23 cellular contexts compared by ENCODE assay signal in genomic region chr2:205321240-205321639, GRCh38.
DNase-seq lines count a peak whose midpoint lies in the region; ATAC-seq and TF ChIP-seq lines count a peak whose summit lies in the region.
"Had no signal": no experiment of that assay in that cellular context is flagged by ENCODE, and none has a peak within 500 bp of the region (broad histone marks: within the 10 kb centered on the region; RNA-seq: fewer than 3 reads in every experiment).

No MANE protein-coding gene starts in this region.

- H3K27me3 ChIP-seq in GM23248 (replicated peaks; ENCODE audit: insufficient read depth) = no peaks in the 10 kb centered on the region
- no peaks in the 10 kb centered on the region for H3K27me3 ChIP-seq in trophoblast cell (ENCODE audit: insufficient read depth, low read length)
- H3K27me3 ChIP-seq in esophagus muscularis mucosa = no peaks in the 10 kb centered on the region
- no peaks in the 10 kb centered on the region for H3K27me3 ChIP-seq in mammary epithelial cell (ENCODE audit: insufficient read depth, low read length)
- H3K27me3 ChIP-seq: sigmoid colon, thyroid gland had no signal

- no peaks in the 10 kb centered on the region for H3K79me1 ChIP-seq in trophoblast cell (ENCODE audit: low read length)

- H3K4me1 ChIP-seq in GM23248 (ENCODE audit: insufficient read depth) (peaks cover 16% of the 10 kb centered on the region), trophoblast cell (ENCODE audit: control insufficient read depth in 1 of 2, insufficient read depth in 2 of 2, low read length in 2 of 2) (no peaks in the 10 kb centered on the region), esophagus muscularis mucosa (no peaks in the 10 kb centered on the region), mammary epithelial cell (ENCODE audit: insufficient read depth, low read length) (no peaks in the 10 kb centered on the region)
- H3K4me1 ChIP-seq: sigmoid colon, thyroid gland had no signal

- H3K79me2 ChIP-seq in GM23248 (ENCODE audit: insufficient read depth) (no peaks in the 10 kb centered on the region), trophoblast cell (ENCODE audit: control insufficient read depth, insufficient read depth, low read length, poor library complexity) (no peaks in the 10 kb centered on the region), mammary epithelial cell (ENCODE audit: insufficient read depth, low read length) (no peaks in the 10 kb centered on the region)
- H3K79me2 ChIP-seq: parathyroid adenoma had no signal

- H4K20me1 ChIP-seq in GM23248 (ENCODE audit: insufficient read depth) (no peaks in the 10 kb centered on the region), mammary epithelial cell (ENCODE audit: insufficient read depth, low read length) (no peaks in the 10 kb centered on the region)

- no peaks in the 10 kb centered on the region for H3K9me2 ChIP-seq in GM23248 (ENCODE audit: insufficient read depth)

- in situ Hi-C loops in GM23248 (cut with MboI) (no loop called here), mammary epithelial cell (cut with MboI; ENCODE audit: low sequenced_read_pairs in 2 of 2) (loop anchor here (10.0 kb wide), 2 partner anchors 354 to 604 kb away; no protein-coding TSS in a partner anchor)

- H4K8ac ChIP-seq in trophoblast cell (ENCODE audit: low read depth, low read length) = no peak overlapping the region

- H3K4me3 ChIP-seq in GM23248 = 0 out of 2 replicates have a peak overlapping the region, but pooled peaks have one; percentile 12
- no peak overlapping the region for H3K4me3 ChIP-seq in fibroblast of villous mesenchyme (ENCODE audit: low read depth, low read length)
- H3K4me3 ChIP-seq in trophoblast cell (ENCODE audit: low read depth, low read length) = no peak overlapping the region
- no peak overlapping the region for H3K4me3 ChIP-seq in esophagus muscularis mucosa
- no peak overlapping the region for H3K4me3 ChIP-seq in mammary epithelial cell (replicated peaks in 1 of 3; ENCODE audit: insufficient read depth in 1 of 3, low read depth in 2 of 3, low read length in 3 of 3)
- H3K4me3 ChIP-seq: sigmoid colon, thyroid gland had no signal

- H3K36me3 ChIP-seq in GM23248 (ENCODE audit: low read depth) (no peaks in the 10 kb centered on the region), trophoblast cell (ENCODE audit: control insufficient read depth in 1 of 2, insufficient read depth in 2 of 2, low read length in 2 of 2) (no peaks in the 10 kb centered on the region), esophagus muscularis mucosa (no peaks in the 10 kb centered on the region), mammary epithelial cell (ENCODE audit: insufficient read depth, low read length) (no peaks in the 10 kb centered on the region)
- H3K36me3 ChIP-seq: sigmoid colon, thyroid gland had no signal

- no peak overlapping the region for H3K23ac ChIP-seq in trophoblast cell (ENCODE audit: low read length)

- peak; percentile 23 for DNase-seq in GM23248
- peak; percentile 57 for DNase-seq in amniotic epithelial cell (ENCODE audit: low read depth)
- peak; percentile 14 for DNase-seq in fibroblast of villous mesenchyme (ENCODE audit: low read depth)
- peak; percentile 10 to 74 for DNase-seq in trophoblast cell
- DNase-seq in posterior cingulate gyrus = no peak
- DNase-seq in esophagus muscularis mucosa (ENCODE audit: extremely low spot score) = no peak
- DNase-seq in mammary epithelial cell = no peak
- DNase-seq: activated CD4-positive, alpha-beta T cell treated with anti-CD3 and anti-CD28 coated beads for 48 hours; activated T-cell treated with anti-CD3 and anti-CD28 coated beads, Interleukin-2, amount 50 U/mL, for 4 hours; caudate nucleus; hippocampal formation; left ventricle myocardium superior; NCI-H1105 treated with DMSO at 0.1 percent for 48 hours; NCI-H2029; NCI-H774; sigmoid colon; stimulated activated CD4-positive, alpha-beta T cell treated with anti-CD3 and anti-CD28 coated beads, Interleukin-15, amount 100 ng/mL, for 24 hours; stimulated activated naive CD8-positive, alpha-beta T cell treated with anti-CD3 and anti-CD28 coated beads, Interleukin-15, amount 100 ng/mL, for 72 hours; thyroid gland had no signal

- no peak overlapping the region for H2BK5ac ChIP-seq in trophoblast cell (ENCODE audit: low read depth, low read length, poor library complexity)

- H2AK5ac ChIP-seq in trophoblast cell (ENCODE audit: low read length) = no peak overlapping the region

- ATAC-seq in HG03571 (IDR thresholded peaks at IDR 0.05; ENCODE audit: unreplicated experiment) = no peak
- ATAC-seq: activated T-cell treated with anti-CD3 and anti-CD28 coated beads, Interleukin-2, amount 50 U/mL, for 4 hours; HepG2; left ventricle myocardium superior; stimulated activated naive CD8-positive, alpha-beta T cell treated with anti-CD3 and anti-CD28 coated beads, Interleukin-15, amount 100 ng/mL, for 72 hours had no signal

- TF ChIP-seq POLR2A in esophagus muscularis mucosa (IDR thresholded peaks at IDR 0.05; ENCODE audit: low read depth) = no peak

- no peak for TF ChIP-seq EP300 in esophagus muscularis mucosa (IDR thresholded peaks at IDR 0.05)

- H3K4me2 ChIP-seq in GM23248 (ENCODE audit: unreplicated experiment) = peak overlapping the region; percentile 17
- no peak overlapping the region for H3K4me2 ChIP-seq in trophoblast cell (ENCODE audit: low read length)
- no peak overlapping the region for H3K4me2 ChIP-seq in mammary epithelial cell (ENCODE audit: insufficient read depth, low read depth, low read length)

- H4K91ac ChIP-seq in trophoblast cell (ENCODE audit: low read depth, low read length) = no peak overlapping the region

- CTCF ChIA-PET in mammary epithelial cell (lab: Charles Lee; ENCODE audit: low non-redundant PET) = no interaction called here

- no TSS peak for BruUV-seq in mammary epithelial cell (replicated peaks; lab: Mats Ljungman, UMichigan)

- no peak overlapping the region for H2BK120ac ChIP-seq in trophoblast cell (ENCODE audit: insufficient read depth, low read length, poor library complexity)

- dilution Hi-C loops in mammary epithelial cell (cut with HindIII; ENCODE audit: low sequenced_read_pairs) = no loop called here

- intact Hi-C loops in posterior cingulate gyrus (cut with DNase I) (no loop called here), esophagus muscularis mucosa (cut with DNase I) (no loop called here), mammary epithelial cell (cut with micrococcal nuclease) (loop anchor here (5.0 kb wide), 2 partner anchors 161 to 491 kb away; no protein-coding TSS in a partner anchor)

- H2AFZ ChIP-seq in GM23248 = peak overlapping the region; percentile 31; the same call in 1 of the 2 replicates
- no peak overlapping the region for H2AFZ ChIP-seq in trophoblast cell (ENCODE audit: insufficient read depth, low read length, poor library complexity)
- H2AFZ ChIP-seq in mammary epithelial cell (ENCODE audit: low read depth, low read length) = no peak overlapping the region
- H2AFZ ChIP-seq: parathyroid adenoma had no signal

- H3K4ac ChIP-seq in trophoblast cell (ENCODE audit: low read depth, low read length) = no peak overlapping the region

- no peak overlapping the region for H3K18ac ChIP-seq in trophoblast cell (ENCODE audit: low read length)

- H3K27ac ChIP-seq in GM23248 (no peak overlapping the region; the same call in 1 of the 2 replicates), trophoblast cell (ENCODE audit: low read depth, low read length) (no peak overlapping the region), esophagus muscularis mucosa (replicated peaks in 1 of 4) (no peak overlapping the region), mammary epithelial cell (ENCODE audit: insufficient read depth, low read depth, low read length) (no peak overlapping the region)
- H3K27ac ChIP-seq: parathyroid adenoma, sigmoid colon, thyroid gland, VCaP had no signal

- H2BK12ac ChIP-seq in trophoblast cell (ENCODE audit: low read length) = no peak overlapping the region

- no peaks in the 10 kb centered on the region for H3F3A ChIP-seq in GM23248 (ENCODE audit: insufficient read depth)

- H4K12ac ChIP-seq in trophoblast cell (ENCODE audit: low read depth, low read length) = no peak overlapping the region

- H3K14ac ChIP-seq in trophoblast cell (ENCODE audit: low read length) = no peak overlapping the region

- H3K9me3 ChIP-seq in GM23248 (ENCODE audit: low read depth) (no peaks in the 10 kb centered on the region), trophoblast cell (ENCODE audit: insufficient read depth, low read depth, low read length) (no peaks in the 10 kb centered on the region), esophagus muscularis mucosa (no peaks in the 10 kb centered on the region), mammary epithelial cell (replicated peaks; ENCODE audit: insufficient read depth, low read length) (no peaks in the 10 kb centered on the region)
- H3K9me3 ChIP-seq: sigmoid colon, thyroid gland had no signal

- 62 to 72% methylated on average over 2 of the region's 2 CpGs for WGBS in GM23248 (ENCODE audit: low coverage in 1 of 2, low lambda C conversion rate in 2 of 2, missing lambda C conversion rate in 2 of 2), 2 experiments
- no CpG with 5 or more reads among the region's 2 CpGs for WGBS in trophoblast cell (ENCODE audit: extremely low coverage, insufficient coverage, insufficient read length)
- WGBS in esophagus muscularis mucosa = 85% methylated on average over 2 of the region's 2 CpGs
- WGBS in mammary epithelial cell (ENCODE audit: low coverage, missing lambda C conversion rate) = 89% methylated on average over 2 of the region's 2 CpGs

- TF ChIP-seq CTCF in fibroblast of villous mesenchyme (IDR thresholded peaks at IDR 0.05; ENCODE audit: insufficient read depth, low read depth, low read length) (no peak), esophagus muscularis mucosa (IDR thresholded peaks at IDR 0.05) (no peak), mammary epithelial cell (conservative IDR thresholded peaks at IDR 0.05 in 1 of 2, IDR thresholded peaks at IDR 0.05 in 1 of 2; ENCODE audit: extremely low read depth in 1 of 2, insufficient read depth in 1 of 2, low read depth in 1 of 2, low read length in 2 of 2) (no peak)

- no peak overlapping the region for H3K9ac ChIP-seq in GM23248
- H3K9ac ChIP-seq in trophoblast cell (ENCODE audit: low read length) = no peak overlapping the region
- H3K9ac ChIP-seq in mammary epithelial cell (ENCODE audit: insufficient read depth, low read length) = no peak overlapping the region
- H3K9ac ChIP-seq: parathyroid adenoma had no signal

Comparison
In these comparisons a context has a peak if more than half of its experiments do, and no peak if none do; other contexts are left out.
1. DNase-seq: peak in GM23248 (single experiment), amniotic epithelial cell (single experiment), fibroblast of villous mesenchyme (single experiment) and trophoblast cell (2 of 2); none in posterior cingulate gyrus (0 of 10), esophagus muscularis mucosa (single experiment) and mammary epithelial cell (single experiment).